ENCODE assay signal across 1 cellular context in the genomic region with DNA sequence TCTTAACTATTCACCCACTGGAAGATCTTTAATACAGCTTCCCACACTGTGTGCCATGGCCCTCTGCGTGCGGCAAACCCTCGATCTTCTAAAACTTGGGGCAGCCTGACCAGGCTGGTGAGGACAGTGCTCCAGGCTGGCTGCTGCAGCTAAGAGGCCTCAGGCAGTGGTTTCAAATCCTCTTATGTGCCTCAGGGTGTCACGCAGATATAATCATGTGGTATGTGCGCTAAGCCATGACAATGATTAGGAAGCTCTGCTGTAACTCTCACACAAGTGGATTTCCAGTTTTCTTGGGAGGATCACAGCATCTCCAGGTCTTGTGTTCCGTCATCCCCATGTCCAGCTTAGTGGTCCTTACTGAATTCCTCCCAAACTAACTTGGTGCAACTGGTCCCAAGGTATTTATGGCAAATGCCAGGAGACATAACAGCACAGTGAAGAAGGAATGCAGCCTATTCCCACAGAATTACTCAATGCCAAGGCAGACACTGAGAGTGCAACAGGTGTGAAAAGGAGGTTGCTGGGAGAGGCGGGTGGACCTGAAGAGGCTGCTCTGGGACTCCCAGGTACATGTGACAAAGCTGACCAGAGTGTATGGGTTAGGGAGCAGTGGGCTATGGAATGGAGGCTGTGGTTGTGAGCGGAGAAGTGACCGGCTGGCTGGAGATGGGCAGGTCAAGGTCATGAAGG.
TF ChIP-seq lines count a peak whose summit lies in the region.

No MANE protein-coding gene starts in this region.

TF ChIP-seq in HepG2, 621 proteins besides CTCF, POLR2A, EP300 and RAD21:
- TF ChIP-seq, protein P1, sequence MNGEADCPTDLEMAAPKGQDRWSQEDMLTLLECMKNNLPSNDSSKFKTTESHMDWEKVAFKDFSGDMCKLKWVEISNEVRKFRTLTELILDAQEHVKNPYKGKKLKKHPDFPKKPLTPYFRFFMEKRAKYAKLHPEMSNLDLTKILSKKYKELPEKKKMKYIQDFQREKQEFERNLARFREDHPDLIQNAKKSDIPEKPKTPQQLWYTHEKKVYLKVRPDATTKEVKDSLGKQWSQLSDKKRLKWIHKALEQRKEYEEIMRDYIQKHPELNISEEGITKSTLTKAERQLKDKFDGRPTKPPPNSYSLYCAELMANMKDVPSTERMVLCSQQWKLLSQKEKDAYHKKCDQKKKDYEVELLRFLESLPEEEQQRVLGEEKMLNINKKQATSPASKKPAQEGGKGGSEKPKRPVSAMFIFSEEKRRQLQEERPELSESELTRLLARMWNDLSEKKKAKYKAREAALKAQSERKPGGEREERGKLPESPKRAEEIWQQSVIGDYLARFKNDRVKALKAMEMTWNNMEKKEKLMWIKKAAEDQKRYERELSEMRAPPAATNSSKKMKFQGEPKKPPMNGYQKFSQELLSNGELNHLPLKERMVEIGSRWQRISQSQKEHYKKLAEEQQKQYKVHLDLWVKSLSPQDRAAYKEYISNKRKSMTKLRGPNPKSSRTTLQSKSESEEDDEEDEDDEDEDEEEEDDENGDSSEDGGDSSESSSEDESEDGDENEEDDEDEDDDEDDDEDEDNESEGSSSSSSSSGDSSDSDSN (CRISPR knock-in tag; IDR thresholded peaks at IDR 0.05): no peak
- no peak for TF ChIP-seq ZNF550 (CRISPR knock-in tag; IDR thresholded peaks at IDR 0.05; ENCODE audit: borderline replicate concordance)
- TF ChIP-seq, protein P2, sequence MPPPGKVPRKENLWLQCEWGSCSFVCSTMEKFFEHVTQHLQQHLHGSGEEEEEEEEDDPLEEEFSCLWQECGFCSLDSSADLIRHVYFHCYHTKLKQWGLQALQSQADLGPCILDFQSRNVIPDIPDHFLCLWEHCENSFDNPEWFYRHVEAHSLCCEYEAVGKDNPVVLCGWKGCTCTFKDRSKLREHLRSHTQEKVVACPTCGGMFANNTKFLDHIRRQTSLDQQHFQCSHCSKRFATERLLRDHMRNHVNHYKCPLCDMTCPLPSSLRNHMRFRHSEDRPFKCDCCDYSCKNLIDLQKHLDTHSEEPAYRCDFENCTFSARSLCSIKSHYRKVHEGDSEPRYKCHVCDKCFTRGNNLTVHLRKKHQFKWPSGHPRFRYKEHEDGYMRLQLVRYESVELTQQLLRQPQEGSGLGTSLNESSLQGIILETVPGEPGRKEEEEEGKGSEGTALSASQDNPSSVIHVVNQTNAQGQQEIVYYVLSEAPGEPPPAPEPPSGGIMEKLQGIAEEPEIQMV (CRISPR knock-in tag; IDR thresholded peaks at IDR 0.05; ENCODE audit: low read depth): no peak
- TF ChIP-seq ZNF564 (CRISPR knock-in tag; IDR thresholded peaks at IDR 0.05): no peak
- TF ChIP-seq TARDBP (CRISPR knock-in tag; IDR thresholded peaks at IDR 0.05): no peak
- TF ChIP-seq NR3C1 (CRISPR knock-in tag; IDR thresholded peaks at IDR 0.05): no peak
- no peak for TF ChIP-seq NFE2 (CRISPR knock-in tag; IDR thresholded peaks at IDR 0.05)
- TF ChIP-seq, protein P3, sequence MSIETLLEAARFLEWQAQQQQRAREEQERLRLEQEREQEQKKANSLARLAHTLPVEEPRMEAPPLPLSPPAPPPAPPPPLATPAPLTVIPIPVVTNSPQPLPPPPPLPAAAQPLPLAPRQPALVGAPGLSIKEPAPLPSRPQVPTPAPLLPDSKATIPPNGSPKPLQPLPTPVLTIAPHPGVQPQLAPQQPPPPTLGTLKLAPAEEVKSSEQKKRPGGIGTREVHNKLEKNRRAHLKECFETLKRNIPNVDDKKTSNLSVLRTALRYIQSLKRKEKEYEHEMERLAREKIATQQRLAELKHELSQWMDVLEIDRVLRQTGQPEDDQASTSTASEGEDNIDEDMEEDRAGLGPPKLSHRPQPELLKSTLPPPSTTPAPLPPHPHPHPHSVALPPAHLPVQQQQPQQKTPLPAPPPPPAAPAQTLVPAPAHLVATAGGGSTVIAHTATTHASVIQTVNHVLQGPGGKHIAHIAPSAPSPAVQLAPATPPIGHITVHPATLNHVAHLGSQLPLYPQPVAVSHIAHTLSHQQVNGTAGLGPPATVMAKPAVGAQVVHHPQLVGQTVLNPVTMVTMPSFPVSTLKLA (IDR thresholded peaks at IDR 0.05): no peak
- no peak for TF ChIP-seq PHF8 (CRISPR knock-in tag; IDR thresholded peaks at IDR 0.05)
- TF ChIP-seq ZNF343 (CRISPR knock-in tag; IDR thresholded peaks at IDR 0.05): no peak
TF ChIP-seq in HepG2: peak in this region for 0.
